9 cellular contexts compared by ENCODE assay signal in the genomic region with DNA sequence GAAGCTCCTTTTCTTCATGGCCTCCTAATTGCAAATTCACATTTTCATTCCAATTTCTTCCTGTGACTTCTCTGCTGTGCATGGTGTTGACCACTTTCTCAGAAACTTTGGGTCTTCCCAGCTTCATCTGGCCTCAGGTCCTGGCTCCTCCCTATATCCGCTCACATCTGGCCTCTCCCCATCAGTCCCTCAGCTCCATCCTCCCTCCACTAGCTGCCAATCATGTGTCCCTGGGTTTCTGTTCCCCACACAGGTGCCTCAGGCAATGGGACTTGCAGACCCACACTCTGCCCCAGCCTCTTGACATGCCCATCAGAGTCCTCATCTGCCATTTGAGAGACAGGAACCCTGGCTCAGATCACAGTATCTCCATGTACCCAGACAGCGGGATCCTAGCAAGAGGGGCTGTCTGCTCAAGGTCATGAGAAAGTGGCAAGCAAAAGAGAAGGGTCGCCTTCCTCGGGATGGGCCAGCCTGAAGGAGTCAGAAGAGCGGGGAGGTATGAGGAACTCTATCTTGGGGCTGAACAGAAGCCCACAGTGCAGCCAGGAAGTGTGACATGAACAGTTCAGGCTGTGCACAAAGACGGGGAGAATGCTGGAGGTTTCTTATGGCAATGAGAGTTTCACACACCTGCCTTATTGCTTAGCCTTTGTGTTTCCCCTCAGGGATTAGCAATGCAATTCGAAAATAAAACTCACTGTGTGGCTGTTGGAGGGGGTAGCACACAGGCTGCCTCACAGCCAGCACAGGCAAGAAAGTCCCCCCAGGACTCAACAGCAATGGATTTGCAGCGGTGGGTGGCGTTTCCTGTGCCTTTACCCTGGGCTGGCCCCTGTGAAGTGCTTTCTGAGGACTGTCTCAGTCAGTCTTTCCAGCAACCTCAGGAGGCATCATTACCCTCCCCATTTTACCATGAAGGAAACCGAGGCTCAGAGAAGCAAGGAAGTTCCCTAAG.
DNase-seq lines count a peak whose midpoint lies in the region; ATAC-seq and TF ChIP-seq lines count a peak whose summit lies in the region.
"Had no signal": no experiment of that assay in that cellular context is flagged by ENCODE, and none has a peak within 500 bp of the region (broad histone marks: within the 10 kb centered on the region; RNA-seq: fewer than 3 reads in every experiment).

No MANE protein-coding gene starts in this region.

- in situ Hi-C loops in GM13977 (cut with MboI; ENCODE audit: low pct_unique_long_range_greater_than_20kb, low sequenced_read_pairs, unreplicated experiment) = no loop called here

- H3K4me3 ChIP-seq in skin epidermis (no peak overlapping the region), right lobe of liver (no peak overlapping the region)

- no peaks in the 10 kb centered on the region for H3K36me3 ChIP-seq in right lobe of liver

- no peaks in the 10 kb centered on the region for H3K27me3 Mint-ChIP-seq in activated T-cell treated with anti-CD3 and anti-CD28 coated beads, Interleukin-2, amount 50 U/mL, for 4 hours (ENCODE audit: low read depth)

- peak overlapping the region in 19 of 21 experiments; percentile 18 to 92 (median 73) for H3K27ac ChIP-seq in skin epidermis
- H3K27ac ChIP-seq in right lobe of liver = no peak overlapping the region
- H3K27ac ChIP-seq: VCaP had no signal

- H3K4me1 ChIP-seq in right lobe of liver = no peaks in the 10 kb centered on the region

- H3K27me3 ChIP-seq in right lobe of liver = no peaks in the 10 kb centered on the region

- peak; percentile 64 for ATAC-seq in GM21515 (IDR thresholded peaks at IDR 0.05; ENCODE audit: unreplicated experiment)
- peak; percentile 64 for ATAC-seq in activated T-cell treated with anti-CD3 and anti-CD28 coated beads, Interleukin-2, amount 50 U/mL, for 4 hours
- ATAC-seq in GM21360 (IDR thresholded peaks at IDR 0.05; ENCODE audit: unreplicated experiment) = no peak
- ATAC-seq in right lobe of liver = no peak

- H3K4me3 Mint-ChIP-seq in activated T-cell treated with anti-CD3 and anti-CD28 coated beads, Interleukin-2, amount 50 U/mL, for 4 hours = no peak overlapping the region

- H3K9me3 Mint-ChIP-seq in activated T-cell treated with anti-CD3 and anti-CD28 coated beads, Interleukin-2, amount 50 U/mL, for 4 hours = no peaks in the 10 kb centered on the region

- DNase-seq in GM13977 (ENCODE audit: low spot score) = peak; percentile 50
- no peak for DNase-seq in activated T-cell treated with anti-CD3 and anti-CD28 coated beads, Interleukin-2, amount 50 U/mL, for 4 hours
- DNase-seq in right lobe of liver = no peak
- no peak for DNase-seq in iPS-NIHi11 (ENCODE audit: low spot score)
- DNase-seq: NCI-H69 had no signal

- no peaks in the 10 kb centered on the region for H3K9me3 ChIP-seq in right lobe of liver

- TF ChIP-seq POLR2A in right lobe of liver (IDR thresholded peaks at IDR 0.05) = no peak

- intact Hi-C loops in right lobe of liver (cut with DNase I) = loop anchor here in 1 of 2 donors (10.0 kb wide), 1 partner anchor 260 kb away; a partner anchor contains a TSS

- H3K4me1 Mint-ChIP-seq in activated T-cell treated with anti-CD3 and anti-CD28 coated beads, Interleukin-2, amount 50 U/mL, for 4 hours (ENCODE audit: low read depth) = peaks cover 20% of the 10 kb centered on the region

- TF ChIP-seq CTCF in GM13977 (IDR thresholded peaks at IDR 0.05; ENCODE audit: extremely low read depth, insufficient read depth, missing control alignments) = no peak
- TF ChIP-seq CTCF in right lobe of liver (IDR thresholded peaks at IDR 0.05) = no peak

- H3K36me3 Mint-ChIP-seq in activated T-cell treated with anti-CD3 and anti-CD28 coated beads, Interleukin-2, amount 50 U/mL, for 4 hours (ENCODE audit: insufficient read depth) = no peaks in the 10 kb centered on the region

- 37% methylated on average over 6 of the region's 10 CpGs for WGBS in right lobe of liver (ENCODE audit: insufficient coverage, low coverage, low lambda C conversion rate, missing lambda C conversion rate)

Comparison
In these comparisons a context has a peak if more than half of its experiments do, and no peak if none do; other contexts are left out.
1. ATAC-seq: peak in GM21515 (single experiment) and activated T-cell treated with anti-CD3 and anti-CD28 coated beads, Interleukin-2, amount 50 U/mL, for 4 hours (2 of 2); none in GM21360 (single experiment) and right lobe of liver (0 of 4).
2. H3K27ac ChIP-seq: peak in skin epidermis (19 of 21); none in right lobe of liver (0 of 3).